In the genomic region with DNA sequence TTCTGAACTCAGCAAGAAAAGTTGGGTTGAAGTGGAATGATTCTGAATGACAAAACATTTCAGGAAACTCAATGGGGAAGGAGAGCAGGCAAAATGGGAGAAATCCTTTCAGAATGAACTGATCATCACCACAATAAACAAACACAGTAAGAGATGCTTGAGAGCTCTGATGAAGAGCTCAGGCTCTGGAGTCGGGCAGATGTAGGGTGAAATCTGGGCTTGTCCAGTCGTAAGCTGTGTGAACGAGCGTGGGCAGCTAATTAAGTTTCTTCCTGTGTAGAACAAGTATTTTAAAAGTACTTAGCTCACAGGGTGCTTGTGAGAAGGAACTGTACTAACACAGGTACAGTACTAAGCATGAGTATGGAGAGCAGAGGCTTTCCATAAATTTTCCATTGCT, we compare ENCODE assay signal across 29 cellular contexts.
DNase-seq lines count a peak whose midpoint lies in the region; ATAC-seq, FAIRE-seq and TF ChIP-seq lines count a peak whose summit lies in the region.
"Had no signal": no experiment of that assay in that cellular context is flagged by ENCODE, and none has a peak within 500 bp of the region (broad histone marks: within the 10 kb centered on the region; RNA-seq: fewer than 3 reads in every experiment).

No MANE protein-coding gene starts in this region.

- intact Hi-C loops in CD8-positive, alpha-beta T cell (cut with DNase I, micrococcal nuclease), result loop anchor here in 1 of 2 experiments (5.0 kb wide), 1 partner anchor 40 kb away; no protein-coding TSS in a partner anchor
- intact Hi-C loops in kidney (cut with DNase I), result no loop called here

- peak in 2 of 3 experiments; percentile 9 to 16 for DNase-seq in NCI-H1417 (lab: John Stamatoyannopoulos, UW)
- DNase-seq in NCI-H1417 treated with DMSO at 0.1 percent for 48 hours (lab: John Stamatoyannopoulos, UW), result no peak
- no peak for DNase-seq in CD8-positive, alpha-beta T cell
- no peak for DNase-seq in WTC11 (ENCODE audit: low spot score)
- DNase-seq in naive thymus-derived CD8-positive, alpha-beta T cell, result no peak
- no peak for DNase-seq in GM23248
- no peak for DNase-seq in HuH-7 (ENCODE audit: low spot score)
- DNase-seq in kidney, result no peak
- DNase-seq: 8988T; activated CD4-positive, alpha-beta T cell treated with anti-CD3 and anti-CD28 coated beads, Interleukin-2, amount 50 U/mL, for 1 hour; activated CD8-positive, alpha-beta memory T cell treated with anti-CD3 and anti-CD28 coated beads, Interleukin-2, amount 50 U/mL, for 48 hours; activated effector memory CD4-positive, alpha-beta T cell treated with anti-CD3 and anti-CD28 coated beads, Interleukin-2, amount 50 U/mL, for 16 hours; adrenal gland; effector memory CD4-positive, alpha-beta T cell; foreskin fibroblast; GDM1; KG1; left ventricle myocardium inferior; midbrain; NCI-H146; NCI-H774; stimulated activated CD4-positive, alpha-beta T cell treated with anti-CD3 and anti-CD28 coated beads, Interleukin-4, amount 100 ng/mL, for 4 hours; stimulated activated naive CD4-positive, alpha-beta T cell had no signal

- H3K27ac ChIP-seq in CD8-positive, alpha-beta T cell (ENCODE audit: low read depth, low read length), result no peak overlapping the region
- no peak overlapping the region for H3K27ac ChIP-seq in GM23248
- H3K27ac ChIP-seq in kidney (ENCODE audit: low read depth in 2 of 2, low read length in 2 of 2), result no peak overlapping the region
- H3K27ac ChIP-seq: adrenal gland, left ventricle myocardium inferior had no signal

- H3K9me2 ChIP-seq in GM23248 (ENCODE audit: insufficient read depth), result no peaks in the 10 kb centered on the region

- peaks cover 33% of the 10 kb centered on the region for H3K4me1 Mint-ChIP-seq in CD8-positive, alpha-beta T cell (ENCODE audit: low read depth)
- peaks cover 30% of the 10 kb centered on the region for H3K4me1 Mint-ChIP-seq in WTC11
- H3K4me1 Mint-ChIP-seq in naive thymus-derived CD8-positive, alpha-beta T cell, result peaks cover 19 to 66% (median 54%) of the 10 kb centered on the region in 4 donors
- H3K4me1 Mint-ChIP-seq: neural crest cell had no signal

- H3K4me1 ChIP-seq in CD8-positive, alpha-beta T cell (ENCODE audit: insufficient read depth, low read length), result no peaks in the 10 kb centered on the region
- H3K4me1 ChIP-seq in GM23248 (ENCODE audit: insufficient read depth) (peaks cover 22% of the 10 kb centered on the region), kidney (ENCODE audit: control insufficient read depth in 1 of 2, insufficient read depth in 1 of 2, low read depth in 1 of 2, low read length in 2 of 2) (no peaks in the 10 kb centered on the region)
- H3K4me1 ChIP-seq: adrenal gland had no signal

- H3F3A ChIP-seq in GM23248 (ENCODE audit: insufficient read depth), result peaks cover 21% of the 10 kb centered on the region

- H3K9ac ChIP-seq in GM23248 (no peak overlapping the region), kidney (ENCODE audit: low read length in 2 of 2) (no peak overlapping the region)

- H4K20me1 ChIP-seq in GM23248 (ENCODE audit: insufficient read depth), result no peaks in the 10 kb centered on the region

- CTCF ChIA-PET in CD8-positive, alpha-beta T cell (lab: Charles Lee), result no interaction called here
- CTCF ChIA-PET in WTC11 (lab: Charles Lee), result interaction anchor here (0.5 to 0.9 kb wide), 2 partner anchors 56 to 67 kb away, joined by 3 to 5 read pairs; no protein-coding TSS in a partner anchor

- FAIRE-seq in kidney (lab: Jason Lieb, UNC), result no peak
- FAIRE-seq: colon had no signal

- peaks cover 69% of the 10 kb centered on the region for H3K36me3 Mint-ChIP-seq in CD8-positive, alpha-beta T cell
- H3K36me3 Mint-ChIP-seq in WTC11, result no peaks in the 10 kb centered on the region
- peaks cover 4 to 85% (median 21%) of the 10 kb centered on the region in 3 donors for H3K36me3 Mint-ChIP-seq in naive thymus-derived CD8-positive, alpha-beta T cell

- 93 to 100% methylated on average over 4 of the region's 4 CpGs for WGBS in GM23248 (ENCODE audit: low coverage in 1 of 2, low lambda C conversion rate in 2 of 2, missing lambda C conversion rate in 2 of 2), 2 experiments

- no peak overlapping the region for H3K4me3 ChIP-seq in CD8-positive, alpha-beta T cell (ENCODE audit: low read depth, low read length)
- H3K4me3 ChIP-seq in GM23248 (no peak overlapping the region), kidney (ENCODE audit: low read length in 2 of 2) (no peak overlapping the region)
- H3K4me3 ChIP-seq: adrenal gland, left ventricle myocardium inferior, thoracic aorta had no signal

- H3K27ac Mint-ChIP-seq in CD8-positive, alpha-beta T cell, result peak overlapping the region; percentile 85
- peak overlapping the region; percentile 76 for H3K27ac Mint-ChIP-seq in WTC11
- H3K27ac Mint-ChIP-seq in naive thymus-derived CD8-positive, alpha-beta T cell, result peak overlapping the region; percentile 1 to 83 (median 58)
- H3K27ac Mint-ChIP-seq: T-helper 2 cell treated with Interferon-gamma antibody and Interleukin-4, amounts not matched to agents 5 μg/mL and 100 μg/mL, for 36 hours had no signal

- H3K27me3 Mint-ChIP-seq in CD8-positive, alpha-beta T cell (ENCODE audit: low read depth), result no peaks in the 10 kb centered on the region
- H3K27me3 Mint-ChIP-seq in WTC11 (ENCODE audit: low read depth), result no peaks in the 10 kb centered on the region; the same call in 1 of the 2 replicates
- no peaks in the 10 kb centered on the region for H3K27me3 Mint-ChIP-seq in naive thymus-derived CD8-positive, alpha-beta T cell

- no peaks in the 10 kb centered on the region for H3K9me3 Mint-ChIP-seq in CD8-positive, alpha-beta T cell
- no peaks in the 10 kb centered on the region for H3K9me3 Mint-ChIP-seq in WTC11
- no peaks in the 10 kb centered on the region for H3K9me3 Mint-ChIP-seq in naive thymus-derived CD8-positive, alpha-beta T cell
- H3K9me3 Mint-ChIP-seq: neural crest cell; T-helper 2 cell treated with Interferon-gamma antibody and Interleukin-4, amounts not matched to agents 5 μg/mL and 100 μg/mL, for 36 hours had no signal

- H3K9me3 ChIP-seq in CD8-positive, alpha-beta T cell (ENCODE audit: low read length), result no peaks in the 10 kb centered on the region
- no peaks in the 10 kb centered on the region for H3K9me3 ChIP-seq in GM23248 (ENCODE audit: low read depth)
- H3K9me3 ChIP-seq in kidney (ENCODE audit: control insufficient read depth in 1 of 2, low read length in 2 of 2), result no peaks in the 10 kb centered on the region
- H3K9me3 ChIP-seq: adrenal gland, left ventricle myocardium inferior, thoracic aorta had no signal

- POLR2A ChIA-PET in CD8-positive, alpha-beta T cell (lab: Charles Lee), result no interaction called here
- POLR2A ChIA-PET in WTC11 (lab: Charles Lee), result no interaction called here
- POLR2A ChIA-PET in naive thymus-derived CD8-positive, alpha-beta T cell (lab: Charles Lee), result interaction anchor here (0.6 kb wide), 1 partner anchor 36 kb away, joined by 5 read pairs; no protein-coding TSS in a partner anchor

- no peak for ATAC-seq in CD8-positive, alpha-beta T cell
- peak; percentile 61 for ATAC-seq in WTC11
- ATAC-seq in naive thymus-derived CD8-positive, alpha-beta T cell, result no peak
- ATAC-seq: sciatic nerve, SK-N-SH treated with all-trans-retinoic acid at 6 μM for 48 hours had no signal

- no peaks in the 10 kb centered on the region for H3K79me2 ChIP-seq in GM23248 (ENCODE audit: insufficient read depth)

- no peak for TF ChIP-seq CTCF in CD8-positive, alpha-beta T cell (IDR thresholded peaks at IDR 0.05)
- TF ChIP-seq CTCF in WTC11 (IDR thresholded peaks at IDR 0.05) (no peak), kidney (IDR thresholded peaks at IDR 0.05; ENCODE audit: borderline replicate concordance, extremely low read depth, insufficient read depth) (no peak)

- H3K36me3 ChIP-seq in CD8-positive, alpha-beta T cell (ENCODE audit: insufficient read depth, low read length), result peaks cover 22% of the 10 kb centered on the region
- H3K36me3 ChIP-seq in GM23248 (ENCODE audit: low read depth), result no peaks in the 10 kb centered on the region
- H3K36me3 ChIP-seq in kidney (ENCODE audit: control insufficient read depth in 1 of 2, insufficient read depth in 2 of 2, low read length in 2 of 2), result no peaks in the 10 kb centered on the region
- H3K36me3 ChIP-seq: adrenal gland, left ventricle myocardium inferior, thoracic aorta had no signal

- H2AFZ ChIP-seq in GM23248, result no peak overlapping the region

- H3K4me3 Mint-ChIP-seq in CD8-positive, alpha-beta T cell, result no peak overlapping the region
- H3K4me3 Mint-ChIP-seq in WTC11, result no peak overlapping the region
- H3K4me3 Mint-ChIP-seq in naive thymus-derived CD8-positive, alpha-beta T cell, result peak overlapping the region in 2 of 10 donors; percentile 5 to 40
- H3K4me3 Mint-ChIP-seq: neural crest cell; T-helper 2 cell treated with Interferon-gamma antibody and Interleukin-4, amounts not matched to agents 5 μg/mL and 100 μg/mL, for 36 hours had no signal

- H3K4me2 ChIP-seq in GM23248 (ENCODE audit: unreplicated experiment), result no peak overlapping the region

- H3K27me3 ChIP-seq in CD8-positive, alpha-beta T cell (ENCODE audit: insufficient read depth, low read length), result no peaks in the 10 kb centered on the region
- no peaks in the 10 kb centered on the region for H3K27me3 ChIP-seq in GM23248 (replicated peaks; ENCODE audit: insufficient read depth)
- H3K27me3 ChIP-seq: adrenal gland had no signal

- in situ Hi-C loops in GM23248 (cut with MboI), result no loop called here

TF ChIP-seq in WTC11, 78 proteins besides CTCF, POLR2A, EP300 and RAD21 (continues in another document):
- TF ChIP-seq SP1 (CRISPR knock-in tag; conservative IDR thresholded peaks at IDR 0.05), result no peak
- TF ChIP-seq ZNF396 (CRISPR knock-in tag; IDR thresholded peaks at IDR 0.05; ENCODE audit: borderline replicate concordance), result no peak
- no peak for TF ChIP-seq ZNF138 (CRISPR knock-in tag; conservative IDR thresholded peaks at IDR 0.05)
- TF ChIP-seq RELA (CRISPR knock-in tag; IDR thresholded peaks at IDR 0.05; ENCODE audit: borderline replicate concordance), result no peak
- no peak for TF ChIP-seq FOXK1 (CRISPR knock-in tag; IDR thresholded peaks at IDR 0.05)
- TF ChIP-seq, protein P1, sequence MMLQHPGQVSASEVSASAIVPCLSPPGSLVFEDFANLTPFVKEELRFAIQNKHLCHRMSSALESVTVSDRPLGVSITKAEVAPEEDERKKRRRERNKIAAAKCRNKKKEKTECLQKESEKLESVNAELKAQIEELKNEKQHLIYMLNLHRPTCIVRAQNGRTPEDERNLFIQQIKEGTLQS (CRISPR knock-in tag; conservative IDR thresholded peaks at IDR 0.05), result no peak
- TF ChIP-seq, protein P2, sequence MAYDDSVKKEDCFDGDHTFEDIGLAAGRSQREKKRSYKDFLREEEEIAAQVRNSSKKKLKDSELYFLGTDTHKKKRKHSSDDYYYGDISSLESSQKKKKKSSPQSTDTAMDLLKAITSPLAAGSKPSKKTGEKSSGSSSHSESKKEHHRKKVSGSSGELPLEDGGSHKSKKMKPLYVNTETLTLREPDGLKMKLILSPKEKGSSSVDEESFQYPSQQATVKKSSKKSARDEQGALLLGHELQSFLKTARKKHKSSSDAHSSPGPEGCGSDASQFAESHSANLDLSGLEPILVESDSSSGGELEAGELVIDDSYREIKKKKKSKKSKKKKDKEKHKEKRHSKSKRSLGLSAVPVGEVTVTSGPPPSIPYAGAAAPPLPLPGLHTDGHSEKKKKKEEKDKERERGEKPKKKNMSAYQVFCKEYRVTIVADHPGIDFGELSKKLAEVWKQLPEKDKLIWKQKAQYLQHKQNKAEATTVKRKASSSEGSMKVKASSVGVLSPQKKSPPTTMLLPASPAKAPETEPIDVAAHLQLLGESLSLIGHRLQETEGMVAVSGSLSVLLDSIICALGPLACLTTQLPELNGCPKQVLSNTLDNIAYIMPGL (CRISPR knock-in tag; IDR thresholded peaks at IDR 0.05), result no peak

Comparison
In these comparisons a context has a peak if more than half of its experiments do, and no peak if none do; other contexts are left out.
1. DNase-seq: peak in NCI-H1417 (2 of 3); none in NCI-H1417 treated with DMSO at 0.1 percent for 48 hours (single experiment), CD8-positive, alpha-beta T cell (0 of 7), WTC11 (single experiment), naive thymus-derived CD8-positive, alpha-beta T cell (0 of 10), GM23248 (single experiment), HuH-7 (single experiment) and kidney (single experiment).
2. Peak in every context shown above with its lines, with median percentiles within 50 percentile points of each other: H3K27ac Mint-ChIP-seq.